In the genomic region with DNA sequence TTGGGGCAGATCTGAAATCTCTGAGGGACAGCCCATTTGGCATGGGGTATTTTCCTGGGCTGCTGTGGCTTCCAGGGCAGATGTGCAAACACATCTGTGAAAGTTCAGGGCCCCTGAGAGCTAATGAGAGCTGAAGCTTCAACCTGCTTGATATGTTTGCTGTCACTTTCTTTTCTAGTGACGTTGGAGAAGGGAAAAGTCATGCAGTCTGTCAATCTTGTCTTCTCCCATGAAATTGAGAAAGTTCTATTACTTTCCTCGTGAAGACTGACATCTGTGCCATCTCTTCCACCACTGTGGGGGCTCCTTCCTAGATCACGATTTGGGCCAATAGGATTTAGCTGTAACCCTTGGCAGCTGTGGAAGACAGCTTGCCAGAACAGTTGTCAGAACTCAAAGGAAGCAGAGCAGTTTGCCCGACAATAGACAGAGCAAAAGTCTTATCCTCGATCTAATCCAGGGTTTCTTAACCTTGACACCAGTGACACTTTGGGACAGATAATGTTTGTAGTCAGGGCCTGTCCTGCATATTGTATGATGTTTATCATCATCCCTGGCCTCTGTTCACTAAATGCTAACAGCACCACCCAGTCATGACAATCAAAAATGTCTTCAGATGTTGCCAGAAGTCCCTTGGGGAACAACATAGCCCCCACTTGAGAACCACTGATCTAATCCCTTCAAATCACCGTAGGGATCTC, we compare ENCODE assay signal across 1 cellular context.
TF ChIP-seq lines count a peak whose summit lies in the region.

No MANE protein-coding gene starts in this region.

TF ChIP-seq in HepG2, 621 proteins besides CTCF, POLR2A, EP300 and RAD21 (continued from another document):
- no peak for TF ChIP-seq HNF1B (CRISPR knock-in tag; IDR thresholded peaks at IDR 0.05)
- peak; percentile 19; the same call in 1 of the 2 replicates for TF ChIP-seq POLR2AphosphoS5 (IDR thresholded peaks at IDR 0.05; ENCODE audit: low read depth, low read length)
